Comparison of ENCODE assay signal across 2 cellular contexts in the genomic region with DNA sequence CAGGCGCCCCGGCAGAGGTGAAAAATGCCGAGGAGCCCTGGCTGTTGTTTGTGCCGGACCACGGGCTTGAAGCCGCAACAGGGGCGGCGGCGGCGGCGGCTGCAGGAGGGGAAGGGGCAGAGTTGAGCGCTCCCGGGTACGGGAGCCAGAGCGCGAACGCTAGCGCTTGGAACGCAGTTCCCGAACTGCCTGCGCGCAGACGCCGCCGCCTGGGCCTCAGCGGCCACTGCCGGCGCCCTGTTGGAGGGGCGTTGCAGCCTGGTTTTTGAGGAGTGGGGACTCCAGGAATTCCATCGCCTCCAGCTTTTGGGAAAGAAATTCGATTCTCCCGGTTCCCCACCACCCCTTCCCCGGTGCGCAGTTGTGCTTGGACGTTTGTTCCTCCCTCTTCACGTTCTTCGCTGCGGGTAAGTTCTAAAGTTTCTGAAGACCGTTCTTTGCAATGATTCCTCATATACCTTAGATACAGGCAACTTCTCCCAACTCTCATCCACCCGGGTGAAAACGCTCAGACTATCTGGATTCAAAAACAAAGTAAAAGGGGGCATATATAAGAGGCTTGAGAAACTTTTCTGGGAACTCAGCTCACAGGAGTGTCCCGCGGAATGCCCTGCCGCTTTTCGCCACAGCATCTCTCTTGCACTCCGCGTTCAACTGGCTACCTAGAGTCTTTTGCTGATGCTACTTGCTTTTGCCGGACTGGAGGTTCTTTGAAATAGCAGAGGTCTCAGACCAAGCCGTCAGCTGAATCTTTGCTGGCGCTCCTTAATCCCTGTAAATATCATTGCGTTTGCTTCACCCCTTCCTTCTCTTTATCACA.
TF ChIP-seq lines count a peak whose summit lies in the region.

No MANE protein-coding gene starts in this region.

TF ChIP-seq in HCT116, 20 proteins besides CTCF, POLR2A, EP300 and RAD21 (continued from another document):
- TF ChIP-seq, protein P1, sequence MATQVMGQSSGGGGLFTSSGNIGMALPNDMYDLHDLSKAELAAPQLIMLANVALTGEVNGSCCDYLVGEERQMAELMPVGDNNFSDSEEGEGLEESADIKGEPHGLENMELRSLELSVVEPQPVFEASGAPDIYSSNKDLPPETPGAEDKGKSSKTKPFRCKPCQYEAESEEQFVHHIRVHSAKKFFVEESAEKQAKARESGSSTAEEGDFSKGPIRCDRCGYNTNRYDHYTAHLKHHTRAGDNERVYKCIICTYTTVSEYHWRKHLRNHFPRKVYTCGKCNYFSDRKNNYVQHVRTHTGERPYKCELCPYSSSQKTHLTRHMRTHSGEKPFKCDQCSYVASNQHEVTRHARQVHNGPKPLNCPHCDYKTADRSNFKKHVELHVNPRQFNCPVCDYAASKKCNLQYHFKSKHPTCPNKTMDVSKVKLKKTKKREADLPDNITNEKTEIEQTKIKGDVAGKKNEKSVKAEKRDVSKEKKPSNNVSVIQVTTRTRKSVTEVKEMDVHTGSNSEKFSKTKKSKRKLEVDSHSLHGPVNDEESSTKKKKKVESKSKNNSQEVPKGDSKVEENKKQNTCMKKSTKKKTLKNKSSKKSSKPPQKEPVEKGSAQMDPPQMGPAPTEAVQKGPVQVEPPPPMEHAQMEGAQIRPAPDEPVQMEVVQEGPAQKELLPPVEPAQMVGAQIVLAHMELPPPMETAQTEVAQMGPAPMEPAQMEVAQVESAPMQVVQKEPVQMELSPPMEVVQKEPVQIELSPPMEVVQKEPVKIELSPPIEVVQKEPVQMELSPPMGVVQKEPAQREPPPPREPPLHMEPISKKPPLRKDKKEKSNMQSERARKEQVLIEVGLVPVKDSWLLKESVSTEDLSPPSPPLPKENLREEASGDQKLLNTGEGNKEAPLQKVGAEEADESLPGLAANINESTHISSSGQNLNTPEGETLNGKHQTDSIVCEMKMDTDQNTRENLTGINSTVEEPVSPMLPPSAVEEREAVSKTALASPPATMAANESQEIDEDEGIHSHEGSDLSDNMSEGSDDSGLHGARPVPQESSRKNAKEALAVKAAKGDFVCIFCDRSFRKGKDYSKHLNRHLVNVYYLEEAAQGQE (IDR thresholded peaks at IDR 0.05; ENCODE audit: low read depth) = no peak
- TF ChIP-seq POLR2AphosphoS5 (IDR thresholded peaks at IDR 0.05; ENCODE audit: low read depth, low read length) (no peak), ELF1 (IDR thresholded peaks at IDR 0.05; ENCODE audit: borderline replicate concordance, low read depth) (no peak), EZH2phosphoT487 (IDR thresholded peaks at IDR 0.05; ENCODE audit: borderline replicate concordance) (no peak), TCF7L2 (IDR thresholded peaks at IDR 0.05; ENCODE audit: borderline replicate concordance, extremely low read depth, insufficient read depth, insufficient read length) (no peak), ZFX (IDR thresholded peaks at IDR 0.05) (no peak), SRF (IDR thresholded peaks at IDR 0.05; ENCODE audit: low read depth) (no peak), ZNF274 (IDR thresholded peaks at IDR 0.05; ENCODE audit: low read depth, low read length) (no peak)
- TF ChIP-seq, protein P2, sequence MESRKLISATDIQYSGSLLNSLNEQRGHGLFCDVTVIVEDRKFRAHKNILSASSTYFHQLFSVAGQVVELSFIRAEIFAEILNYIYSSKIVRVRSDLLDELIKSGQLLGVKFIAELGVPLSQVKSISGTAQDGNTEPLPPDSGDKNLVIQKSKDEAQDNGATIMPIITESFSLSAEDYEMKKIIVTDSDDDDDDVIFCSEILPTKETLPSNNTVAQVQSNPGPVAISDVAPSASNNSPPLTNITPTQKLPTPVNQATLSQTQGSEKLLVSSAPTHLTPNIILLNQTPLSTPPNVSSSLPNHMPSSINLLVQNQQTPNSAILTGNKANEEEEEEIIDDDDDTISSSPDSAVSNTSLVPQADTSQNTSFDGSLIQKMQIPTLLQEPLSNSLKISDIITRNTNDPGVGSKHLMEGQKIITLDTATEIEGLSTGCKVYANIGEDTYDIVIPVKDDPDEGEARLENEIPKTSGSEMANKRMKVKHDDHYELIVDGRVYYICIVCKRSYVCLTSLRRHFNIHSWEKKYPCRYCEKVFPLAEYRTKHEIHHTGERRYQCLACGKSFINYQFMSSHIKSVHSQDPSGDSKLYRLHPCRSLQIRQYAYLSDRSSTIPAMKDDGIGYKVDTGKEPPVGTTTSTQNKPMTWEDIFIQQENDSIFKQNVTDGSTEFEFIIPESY (IDR thresholded peaks at IDR 0.05; ENCODE audit: extremely low read depth, insufficient replicate concordance, low read length) = no peak
- TF ChIP-seq, protein P3, sequence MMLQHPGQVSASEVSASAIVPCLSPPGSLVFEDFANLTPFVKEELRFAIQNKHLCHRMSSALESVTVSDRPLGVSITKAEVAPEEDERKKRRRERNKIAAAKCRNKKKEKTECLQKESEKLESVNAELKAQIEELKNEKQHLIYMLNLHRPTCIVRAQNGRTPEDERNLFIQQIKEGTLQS (IDR thresholded peaks at IDR 0.05) = no peak

TF ChIP-seq in SK-N-SH treated with all-trans-retinoic acid at 6 μM for 48 hours, 23 proteins besides CTCF, POLR2A, EP300 and RAD21 (continued from another document):
- TF ChIP-seq, protein P4, sequence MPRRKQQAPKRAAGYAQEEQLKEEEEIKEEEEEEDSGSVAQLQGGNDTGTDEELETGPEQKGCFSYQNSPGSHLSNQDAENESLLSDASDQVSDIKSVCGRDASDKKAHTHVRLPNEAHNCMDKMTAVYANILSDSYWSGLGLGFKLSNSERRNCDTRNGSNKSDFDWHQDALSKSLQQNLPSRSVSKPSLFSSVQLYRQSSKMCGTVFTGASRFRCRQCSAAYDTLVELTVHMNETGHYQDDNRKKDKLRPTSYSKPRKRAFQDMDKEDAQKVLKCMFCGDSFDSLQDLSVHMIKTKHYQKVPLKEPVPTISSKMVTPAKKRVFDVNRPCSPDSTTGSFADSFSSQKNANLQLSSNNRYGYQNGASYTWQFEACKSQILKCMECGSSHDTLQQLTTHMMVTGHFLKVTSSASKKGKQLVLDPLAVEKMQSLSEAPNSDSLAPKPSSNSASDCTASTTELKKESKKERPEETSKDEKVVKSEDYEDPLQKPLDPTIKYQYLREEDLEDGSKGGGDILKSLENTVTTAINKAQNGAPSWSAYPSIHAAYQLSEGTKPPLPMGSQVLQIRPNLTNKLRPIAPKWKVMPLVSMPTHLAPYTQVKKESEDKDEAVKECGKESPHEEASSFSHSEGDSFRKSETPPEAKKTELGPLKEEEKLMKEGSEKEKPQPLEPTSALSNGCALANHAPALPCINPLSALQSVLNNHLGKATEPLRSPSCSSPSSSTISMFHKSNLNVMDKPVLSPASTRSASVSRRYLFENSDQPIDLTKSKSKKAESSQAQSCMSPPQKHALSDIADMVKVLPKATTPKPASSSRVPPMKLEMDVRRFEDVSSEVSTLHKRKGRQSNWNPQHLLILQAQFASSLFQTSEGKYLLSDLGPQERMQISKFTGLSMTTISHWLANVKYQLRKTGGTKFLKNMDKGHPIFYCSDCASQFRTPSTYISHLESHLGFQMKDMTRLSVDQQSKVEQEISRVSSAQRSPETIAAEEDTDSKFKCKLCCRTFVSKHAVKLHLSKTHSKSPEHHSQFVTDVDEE (CRISPR knock-in tag; IDR thresholded peaks at IDR 0.05) = no peak
- TF ChIP-seq RARB (CRISPR knock-in tag; IDR thresholded peaks at IDR 0.05) (no peak), ARNTL (CRISPR knock-in tag; IDR thresholded peaks at IDR 0.05; ENCODE audit: borderline replicate concordance, low read depth) (no peak), ZFP3 (CRISPR knock-in tag; IDR thresholded peaks at IDR 0.05) (no peak), ISL1 (CRISPR knock-in tag; IDR thresholded peaks at IDR 0.05) (no peak), TOX (CRISPR knock-in tag; IDR thresholded peaks at IDR 0.05; ENCODE audit: borderline replicate concordance) (no peak), BACH2 (CRISPR knock-in tag; IDR thresholded peaks at IDR 0.05; ENCODE audit: borderline replicate concordance) (no peak), PPARA (CRISPR knock-in tag; IDR thresholded peaks at IDR 0.05; ENCODE audit: borderline replicate concordance) (no peak), ZFP30 (CRISPR knock-in tag; IDR thresholded peaks at IDR 0.05) (no peak), SNAI2 (CRISPR knock-in tag; IDR thresholded peaks at IDR 0.05) (no peak), ESRRG (CRISPR knock-in tag; IDR thresholded peaks at IDR 0.05) (no peak)
- TF ChIP-seq, protein P5, sequence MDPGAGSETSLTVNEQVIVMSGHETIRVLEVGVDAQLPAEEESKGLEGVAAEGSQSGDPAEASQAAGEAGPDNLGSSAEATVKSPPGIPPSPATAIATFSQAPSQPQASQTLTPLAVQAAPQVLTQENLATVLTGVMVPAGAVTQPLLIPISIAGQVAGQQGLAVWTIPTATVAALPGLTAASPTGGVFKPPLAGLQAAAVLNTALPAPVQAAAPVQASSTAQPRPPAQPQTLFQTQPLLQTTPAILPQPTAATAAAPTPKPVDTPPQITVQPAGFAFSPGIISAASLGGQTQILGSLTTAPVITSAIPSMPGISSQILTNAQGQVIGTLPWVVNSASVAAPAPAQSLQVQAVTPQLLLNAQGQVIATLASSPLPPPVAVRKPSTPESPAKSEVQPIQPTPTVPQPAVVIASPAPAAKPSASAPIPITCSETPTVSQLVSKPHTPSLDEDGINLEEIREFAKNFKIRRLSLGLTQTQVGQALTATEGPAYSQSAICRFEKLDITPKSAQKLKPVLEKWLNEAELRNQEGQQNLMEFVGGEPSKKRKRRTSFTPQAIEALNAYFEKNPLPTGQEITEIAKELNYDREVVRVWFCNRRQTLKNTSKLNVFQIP (CRISPR knock-in tag; IDR thresholded peaks at IDR 0.05; ENCODE audit: borderline replicate concordance, low read depth) = no peak
- TF ChIP-seq, protein P6, sequence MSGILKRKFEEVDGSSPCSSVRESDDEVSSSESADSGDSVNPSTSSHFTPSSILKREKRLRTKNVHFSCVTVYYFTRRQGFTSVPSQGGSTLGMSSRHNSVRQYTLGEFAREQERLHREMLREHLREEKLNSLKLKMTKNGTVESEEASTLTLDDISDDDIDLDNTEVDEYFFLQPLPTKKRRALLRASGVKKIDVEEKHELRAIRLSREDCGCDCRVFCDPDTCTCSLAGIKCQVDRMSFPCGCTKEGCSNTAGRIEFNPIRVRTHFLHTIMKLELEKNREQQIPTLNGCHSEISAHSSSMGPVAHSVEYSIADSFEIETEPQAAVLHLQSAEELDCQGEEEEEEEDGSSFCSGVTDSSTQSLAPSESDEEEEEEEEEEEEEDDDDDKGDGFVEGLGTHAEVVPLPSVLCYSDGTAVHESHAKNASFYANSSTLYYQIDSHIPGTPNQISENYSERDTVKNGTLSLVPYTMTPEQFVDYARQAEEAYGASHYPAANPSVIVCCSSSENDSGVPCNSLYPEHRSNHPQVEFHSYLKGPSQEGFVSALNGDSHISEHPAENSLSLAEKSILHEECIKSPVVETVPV (CRISPR knock-in tag; IDR thresholded peaks at IDR 0.05) = no peak
- TF ChIP-seq, protein P7, sequence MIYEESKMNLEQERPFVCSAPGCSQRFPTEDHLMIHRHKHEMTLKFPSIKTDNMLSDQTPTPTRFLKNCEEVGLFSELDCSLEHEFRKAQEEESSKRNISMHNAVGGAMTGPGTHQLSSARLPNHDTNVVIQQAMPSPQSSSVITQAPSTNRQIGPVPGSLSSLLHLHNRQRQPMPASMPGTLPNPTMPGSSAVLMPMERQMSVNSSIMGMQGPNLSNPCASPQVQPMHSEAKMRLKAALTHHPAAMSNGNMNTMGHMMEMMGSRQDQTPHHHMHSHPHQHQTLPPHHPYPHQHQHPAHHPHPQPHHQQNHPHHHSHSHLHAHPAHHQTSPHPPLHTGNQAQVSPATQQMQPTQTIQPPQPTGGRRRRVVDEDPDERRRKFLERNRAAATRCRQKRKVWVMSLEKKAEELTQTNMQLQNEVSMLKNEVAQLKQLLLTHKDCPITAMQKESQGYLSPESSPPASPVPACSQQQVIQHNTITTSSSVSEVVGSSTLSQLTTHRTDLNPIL (CRISPR knock-in tag; IDR thresholded peaks at IDR 0.05; ENCODE audit: low read depth) = no peak
